Comparison of ENCODE assay signal across 17 cellular contexts in the genomic region with DNA sequence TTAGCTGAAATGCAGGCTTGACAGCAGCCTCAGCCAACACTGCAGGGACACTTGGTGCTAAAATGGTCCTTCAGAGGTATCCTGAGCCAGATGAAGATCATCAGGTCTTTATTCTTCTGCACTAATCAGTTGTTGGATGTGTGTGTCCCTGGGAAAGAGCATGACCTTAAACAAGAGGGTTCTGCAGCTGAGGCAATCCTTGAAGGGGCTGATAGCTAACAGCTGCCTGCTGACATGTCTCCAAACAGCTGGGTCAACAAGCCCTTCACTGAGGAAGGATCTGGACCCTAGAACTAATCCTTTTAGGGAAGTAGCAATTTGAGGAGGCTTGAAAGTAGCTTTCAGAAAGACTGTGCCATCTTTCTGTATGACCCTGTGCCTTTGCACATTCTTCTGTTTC.
"Had no signal": no experiment of that assay in that cellular context is flagged by ENCODE, and none has a peak within 500 bp of the region (broad histone marks: within the 10 kb centered on the region; RNA-seq: fewer than 3 reads in every experiment).

No MANE protein-coding gene starts in this region.

- H3K4me1 Mint-ChIP-seq: activated CD8-positive, alpha-beta memory T cell treated with anti-CD3 and anti-CD28 coated beads, Interleukin-2, amount 10 ng/mL, durations not matched to agents 7 days and 5 days; stimulated activated naive B cell treated with anti-CD40 and anti-IgM and Interleukin-4, amounts not matched to agents 10 μg/mL and 1 μg/mL and 100 μg/mL, for 72 hours had no signal

- H3K36me3 ChIP-seq: brain microvascular endothelial cell, transverse colon had no signal

- H3K36me3 Mint-ChIP-seq: activated CD8-positive, alpha-beta memory T cell treated with anti-CD3 and anti-CD28 coated beads, Interleukin-2, amount 10 ng/mL, durations not matched to agents 7 days and 5 days; activated naive CD8-positive, alpha-beta T cell; stimulated activated naive B cell treated with anti-CD40 and anti-IgM and Interleukin-4, amounts not matched to agents 10 μg/mL and 1 μg/mL and 100 μg/mL, for 72 hours had no signal

- H3K27ac Mint-ChIP-seq: activated CD8-positive, alpha-beta memory T cell treated with anti-CD3 and anti-CD28 coated beads, Interleukin-2, amount 10 ng/mL, durations not matched to agents 7 days and 5 days; activated naive CD8-positive, alpha-beta T cell; stimulated activated naive B cell treated with anti-CD40 and anti-IgM and Interleukin-4, amounts not matched to agents 10 μg/mL and 1 μg/mL and 100 μg/mL, for 72 hours; T-helper 2 cell treated with Interferon-gamma antibody and Interleukin-4, amounts not matched to agents 5 μg/mL and 100 μg/mL, for 36 hours had no signal

- H3K4me3 ChIP-seq: transverse colon had no signal

- FAIRE-seq: colon, endothelial cell of umbilical vein, frontal cortex, kidney had no signal

- H3K27me3 ChIP-seq: brain microvascular endothelial cell, transverse colon had no signal

- H3K27me3 Mint-ChIP-seq: activated CD8-positive, alpha-beta memory T cell treated with anti-CD3 and anti-CD28 coated beads, Interleukin-2, amount 10 ng/mL, durations not matched to agents 7 days and 5 days; stimulated activated naive B cell treated with anti-CD40 and anti-IgM and Interleukin-4, amounts not matched to agents 10 μg/mL and 1 μg/mL and 100 μg/mL, for 72 hours had no signal

- H3K9me3 Mint-ChIP-seq: activated T-cell treated with anti-CD3 and anti-CD28 coated beads, Interleukin-2, amount 50 U/mL, for 4 hours; T-helper 2 cell treated with Interferon-gamma antibody and Interleukin-4, amounts not matched to agents 5 μg/mL and 100 μg/mL, for 36 hours had no signal

- H3K4me1 ChIP-seq: parathyroid adenoma, transverse colon had no signal

- H3K4me3 Mint-ChIP-seq: activated CD8-positive, alpha-beta memory T cell treated with anti-CD3 and anti-CD28 coated beads, Interleukin-2, amount 10 ng/mL, durations not matched to agents 7 days and 5 days; activated naive CD8-positive, alpha-beta T cell; activated T-cell treated with anti-CD3 and anti-CD28 coated beads, Interleukin-2, amount 50 U/mL, for 4 hours; stimulated activated naive B cell treated with anti-CD40 and anti-IgM and Interleukin-4, amounts not matched to agents 10 μg/mL and 1 μg/mL and 100 μg/mL, for 72 hours; T-helper 2 cell treated with Interferon-gamma antibody and Interleukin-4, amounts not matched to agents 5 μg/mL and 100 μg/mL, for 36 hours had no signal

- DNase-seq: activated CD4-positive, alpha-beta T cell treated with anti-CD3 and anti-CD28 coated beads for 1 hour; activated CD4-positive, alpha-beta T cell treated with anti-CD3 and anti-CD28 coated beads, Interleukin-2, amount 50 U/mL, for 48 hours; activated CD8-positive, alpha-beta memory T cell treated with anti-CD3 and anti-CD28 coated beads, Interleukin-2, amount 10 ng/mL, durations not matched to agents 7 days and 5 days; activated gamma-delta T cell; activated T-cell treated with anti-CD3 and anti-CD28 coated beads, Interleukin-2, amount 50 U/mL, for 4 hours; amygdala; brain microvascular endothelial cell; kidney; stimulated activated naive B cell treated with anti-CD40 and anti-IgM and Interleukin-4, amounts not matched to agents 10 μg/mL and 1 μg/mL and 100 μg/mL, for 72 hours; SW 1271; transverse colon had no signal

- H3K27ac ChIP-seq: brain microvascular endothelial cell, parathyroid adenoma, transverse colon had no signal

- H3K9me3 ChIP-seq: transverse colon had no signal
